Comparison of ENCODE assay signal across 8 cellular contexts in genomic region chr7:44081266-44081748, GRCh38. TPM values are rescaled to one million over a fixed set of nuclear protein-coding genes. Genes with fewer than 3 reads are reported as not detected.
A peak's percentile ranks its signal among the peaks of the same experiment; 100 is the strongest.
DNase-seq lines count a peak whose midpoint lies in the region; FAIRE-seq and TF ChIP-seq lines count a peak whose summit lies in the region.

No MANE protein-coding gene starts in this region.

- H3K4me3 ChIP-seq in GM12875 (ENCODE audit: low read depth, low read length), result peak overlapping the region; percentile 77
- peak overlapping the region; percentile 79 for H3K4me3 ChIP-seq in SK-N-MC
- peak overlapping the region; percentile 77 for H3K4me3 ChIP-seq in epithelial cell of proximal tubule (ENCODE audit: low read depth, low read length)
- H3K4me3 ChIP-seq in skeletal muscle cell (ENCODE audit: low read depth, low read length), result peak overlapping the region; percentile 85

- FAIRE-seq in H54 (lab: Jason Lieb, UNC), result no peak

- in situ Hi-C loops in ACHN (cut with HindIII; ENCODE audit: low pct_ligation_motif_present, low pct_unique_long_range_greater_than_20kb, low sequenced_read_pairs), result loop anchor here (25.0 kb wide), 1 partner anchor 131 kb away; the partner anchor contains the start of gene YKT6

- DNase-seq in SK-N-MC (ENCODE audit: low read depth, low spot score), result no peak
- no peak for DNase-seq in epithelial cell of proximal tubule (ENCODE audit: low read depth)
- DNase-seq in skeletal muscle cell (ENCODE audit: low read depth), result no peak
- DNase-seq in GOT3 (lab: John Stamatoyannopoulos, UW), result no peak
- DNase-seq in NCI-H187 (lab: John Stamatoyannopoulos, UW), result no peak
- no peak for DNase-seq in H54 (ENCODE audit: insufficient read length, low spot score)
- DNase-seq in ACHN, result no peak

- TF ChIP-seq CTCF in GM12875 (IDR thresholded peaks at IDR 0.05; ENCODE audit: borderline replicate concordance, insufficient read depth, low read depth, low read length), result no peak
- TF ChIP-seq CTCF in epithelial cell of proximal tubule (conservative IDR thresholded peaks at IDR 0.05; ENCODE audit: low read depth, low read length), result no peak

- H3K9ac ChIP-seq in SK-N-MC (ENCODE audit: insufficient read length), result no peak overlapping the region

- H3K9me3 ChIP-seq in SK-N-MC (ENCODE audit: low read depth, low read length), result no peaks in the 10 kb centered on the region

- no peak for TF ChIP-seq POLR2A in H54 (IDR thresholded peaks at IDR 0.05; ENCODE audit: low read depth, low read length)

- H3K36me3 ChIP-seq in SK-N-MC (ENCODE audit: insufficient read depth, low read length), result peaks cover 9% of the 10 kb centered on the region; the same call in 1 of the 2 replicates

- H3K27ac ChIP-seq in SK-N-MC, result no peak overlapping the region

RNA-seq across cellular contexts. Expression of gene POLM, which starts 1.0 kb away (rescaled TPM):
- 8.0 and 19.1 TPM in 2 replicates for total RNA-seq in epithelial cell of proximal tubule

RNA-seq across cellular contexts. Expression of gene PGAM2, which starts 15.9 kb away (rescaled TPM):
- not detected in 2 replicates for total RNA-seq in epithelial cell of proximal tubule

RNA-seq across cellular contexts. Expression of gene AEBP1, which starts 22.8 kb away (rescaled TPM):
- 37.3 and 78.4 TPM in 2 replicates for total RNA-seq in epithelial cell of proximal tubule

RNA-seq across cellular contexts. Expression of gene DBNL, which starts 36.8 kb away (rescaled TPM):
- 97.7 and 151 TPM in 2 replicates for total RNA-seq in epithelial cell of proximal tubule

RNA-seq across cellular contexts. Expression of gene POLD2, which starts 42.0 kb away (rescaled TPM):
- 92.7 and 160 TPM in 2 replicates for total RNA-seq in epithelial cell of proximal tubule
